18 cellular contexts compared by ENCODE assay signal in genomic region chr1:154481058-154481457, GRCh38. TPM values are rescaled to one million over a fixed set of nuclear protein-coding genes. Genes with fewer than 3 reads are reported as not detected.
A peak's percentile ranks its signal among the peaks of the same experiment; 100 is the strongest.
DNase-seq lines count a peak whose midpoint lies in the region; ATAC-seq, FAIRE-seq and TF ChIP-seq lines count a peak whose summit lies in the region.
"Had no signal": no experiment of that assay in that cellular context is flagged by ENCODE, and none has a peak within 500 bp of the region (broad histone marks: within the 10 kb centered on the region; RNA-seq: fewer than 3 reads in every experiment).

No MANE protein-coding gene starts in this region.

- TF ChIP-seq RAD21 in HCT116 (IDR thresholded peaks at IDR 0.05; ENCODE audit: low read depth): no peak

- BruUV-seq in HCT116 (replicated peaks; lab: Mats Ljungman, UMichigan) (no TSS peak), endothelial cell of umbilical vein (replicated peaks; lab: Mats Ljungman, UMichigan) (no TSS peak)

- CTCF ChIA-PET in HCT116 (lab: Charles Lee): interaction anchor here (0.7 to 4.0 kb wide), 7 partner anchors 10 to 398 kb away, joined by 3 to 62 read pairs (median 4); partner anchors contain the start of gene UBE2Q1
- CTCF ChIA-PET in endothelial cell of umbilical vein (lab: Charles Lee): interaction anchor here (0.7 to 8.9 kb wide), 18 partner anchors 11 to 183 kb away, joined by 3 to 489 read pairs (median 6); partner anchors contain the start of genes SHE and TDRD10

- H4K20me1 ChIP-seq in DND-41 (ENCODE audit: insufficient read depth, low read length) (no peaks in the 10 kb centered on the region), HCT116 (ENCODE audit: insufficient read depth) (no peaks in the 10 kb centered on the region), endothelial cell of umbilical vein (replicated peaks; ENCODE audit: control insufficient read depth, extremely low read depth, insufficient read depth, low read length) (no peaks in the 10 kb centered on the region)

- TF ChIP-seq CTCF in DND-41 (IDR thresholded peaks at IDR 0.05; ENCODE audit: borderline replicate concordance, extremely low read depth, low read length, poor library complexity, severe bottlenecking) (peak; percentile 7), HCT116 (IDR thresholded peaks at IDR 0.05 in 2 of 3, conservative IDR thresholded peaks at IDR 0.05 in 1 of 3; ENCODE audit: borderline replicate concordance in 1 of 3, insufficient read depth in 1 of 3, low read depth in 2 of 3, low read length in 2 of 3) (no peak), endothelial cell of umbilical vein (IDR thresholded peaks at IDR 0.05; ENCODE audit: extremely low read depth in 1 of 2, insufficient read depth in 1 of 2, low read depth in 1 of 2, low read length in 2 of 2) (no peak), breast epithelium (IDR thresholded peaks at IDR 0.05) (no peak)

- no peak for DNase-seq in DND-41
- no peak for DNase-seq in HCT116 (ENCODE audit: low read depth, low spot score)
- DNase-seq in NCI-H524 (lab: John Stamatoyannopoulos, UW): peak; percentile 77 to 86
- peak; percentile 35 for DNase-seq in endothelial cell of umbilical vein (ENCODE audit: low read depth, low spot score)
- no peak for DNase-seq in breast epithelium (ENCODE audit: low spot score in 2 of 2)
- no peak for DNase-seq in NK-92 (lab: John Stamatoyannopoulos, UW; ENCODE audit: unreplicated experiment)
- DNase-seq: activated CD4-positive, alpha-beta T cell treated with anti-CD3 and anti-CD28 coated beads for 4 hours; activated naive CD4-positive, alpha-beta T cell treated with anti-CD3 and anti-CD28 coated beads, Interleukin-2, amount 10 ng/mL, durations not matched to agents 7 days and 5 days; DMS79 treated with DMSO at 0.1 percent for 48 hours; GM23248; NCI-H1048; small intestine; transverse colon had no signal

- H3K36me3 ChIP-seq in DND-41 (ENCODE audit: insufficient read depth, low read length) (no peaks in the 10 kb centered on the region), HCT116 (ENCODE audit: control insufficient read depth in 1 of 2, insufficient read depth in 2 of 2, low read length in 2 of 2) (no peaks in the 10 kb centered on the region), endothelial cell of umbilical vein (ENCODE audit: control insufficient read depth in 2 of 2, extremely low read depth in 1 of 2, insufficient read depth in 2 of 2, low read length in 2 of 2) (peaks cover 15 to 17% of the 10 kb centered on the region in 2 experiments), breast epithelium (no peaks in the 10 kb centered on the region)
- H3K36me3 ChIP-seq: transverse colon had no signal

- H3K9me3 ChIP-seq in DND-41 (ENCODE audit: insufficient read depth, low read length, severe bottlenecking) (no peaks in the 10 kb centered on the region), HCT116 (ENCODE audit: control insufficient read depth in 1 of 2, insufficient read depth in 1 of 2, low read depth in 1 of 2, low read length in 2 of 2) (no peaks in the 10 kb centered on the region), endothelial cell of umbilical vein (replicated peaks; ENCODE audit: control insufficient read depth, insufficient read depth, low read length) (no peaks in the 10 kb centered on the region), breast epithelium (no peaks in the 10 kb centered on the region)
- H3K9me3 ChIP-seq: transverse colon had no signal

- no peaks in the 10 kb centered on the region for H3K4me1 ChIP-seq in DND-41 (ENCODE audit: insufficient read depth, low read length)
- peaks cover 12 to 50% of the 10 kb centered on the region in 2 experiments for H3K4me1 ChIP-seq in HCT116 (ENCODE audit: control insufficient read depth in 1 of 2, insufficient read depth in 2 of 2, low read length in 2 of 2)
- peaks cover 46% of the 10 kb centered on the region for H3K4me1 ChIP-seq in endothelial cell of umbilical vein (ENCODE audit: control insufficient read depth, extremely low read depth, insufficient read depth, low read length)
- no peaks in the 10 kb centered on the region for H3K4me1 ChIP-seq in breast epithelium

- POLR2A ChIA-PET in HCT116 (lab: Charles Lee): no interaction called here
- POLR2A ChIA-PET in endothelial cell of umbilical vein (lab: Charles Lee): interaction anchor here (1.8 kb wide), 1 partner anchor 65 kb away, joined by 6 read pairs; no protein-coding TSS in a partner anchor

- H3K27me3 ChIP-seq in DND-41 (ENCODE audit: insufficient read depth, low read length, poor library complexity): peaks cover under 1% of the 10 kb centered on the region
- H3K27me3 ChIP-seq in HCT116 (ENCODE audit: insufficient read depth, low read length): no peaks in the 10 kb centered on the region; the same call in 1 of the 2 replicates
- no peaks in the 10 kb centered on the region for H3K27me3 ChIP-seq in endothelial cell of umbilical vein (ENCODE audit: control insufficient read depth in 2 of 2, insufficient read depth in 2 of 2, low read length in 2 of 2)
- no peaks in the 10 kb centered on the region for H3K27me3 ChIP-seq in breast epithelium
- H3K27me3 ChIP-seq: transverse colon had no signal

- ATAC-seq in DND-41 (ENCODE audit: insufficient read depth, low read depth) (no peak), HCT116 (no peak), HG02884 (IDR thresholded peaks at IDR 0.05; ENCODE audit: unreplicated experiment) (no peak)
- no peak for ATAC-seq in activated CD4-positive, CD25-positive, alpha-beta regulatory T cell treated with anti-CD3 and anti-CD28 coated beads, Interleukin-2, amount 50 U/mL, for 24 hours

- H3K9me2 ChIP-seq in HCT116 (ENCODE audit: insufficient read depth): no peaks in the 10 kb centered on the region

- FAIRE-seq in endothelial cell of umbilical vein (lab: Jason Lieb, UNC): no peak
- FAIRE-seq: HTR-8/SVneo, small intestine had no signal

- H3K4me3 ChIP-seq in DND-41 (ENCODE audit: low read depth in 1 of 2, low read length in 2 of 2): no peak overlapping the region
- H3K4me3 ChIP-seq in HCT116 (replicated peaks in 1 of 2; ENCODE audit: low read depth in 1 of 2, low read length in 2 of 2): no peak overlapping the region
- no peak overlapping the region for H3K4me3 ChIP-seq in endothelial cell of umbilical vein (replicated peaks in 1 of 3; ENCODE audit: insufficient read depth in 1 of 3, low read depth in 1 of 3, low read length in 3 of 3)
- no peak overlapping the region for H3K4me3 ChIP-seq in breast epithelium
- H3K4me3 ChIP-seq: GM23248, transverse colon had no signal

- no peaks in the 10 kb centered on the region for H3K9me1 ChIP-seq in endothelial cell of umbilical vein (replicated peaks; ENCODE audit: control insufficient read depth, extremely low read depth, insufficient read depth, low read length)

- H3K27ac ChIP-seq in DND-41 (ENCODE audit: low read length): no peak overlapping the region
- no peak overlapping the region for H3K27ac ChIP-seq in HCT116 (ENCODE audit: low read depth, low read length)
- peak overlapping the region; percentile 24 for H3K27ac ChIP-seq in endothelial cell of umbilical vein (ENCODE audit: insufficient read depth, low read depth, low read length)
- no peak overlapping the region for H3K27ac ChIP-seq in breast epithelium
- H3K27ac ChIP-seq: GM23248, transverse colon had no signal

- H3K4me2 ChIP-seq in DND-41 (ENCODE audit: insufficient read depth, low read length): no peak overlapping the region
- H3K4me2 ChIP-seq in HCT116 (ENCODE audit: low read length): no peak overlapping the region
- H3K4me2 ChIP-seq in endothelial cell of umbilical vein (ENCODE audit: insufficient read depth, low read length): no peak overlapping the region

- dilution Hi-C loops in endothelial cell of umbilical vein (cut with MboI; ENCODE audit: extremely low pct_ligation_motif_present, low sequenced_read_pairs): no loop called here

- TF ChIP-seq POLR2A in HCT116 (IDR thresholded peaks at IDR 0.05; ENCODE audit: borderline replicate concordance, extremely low read depth, insufficient read depth, insufficient read length) (no peak), endothelial cell of umbilical vein (IDR thresholded peaks at IDR 0.05; ENCODE audit: low read depth, low read length) (no peak), breast epithelium (IDR thresholded peaks at IDR 0.05) (no peak)

- H2AFZ ChIP-seq in DND-41 (ENCODE audit: low read depth, low read length) (no peak overlapping the region), HCT116 (ENCODE audit: low read depth, low read length, poor library complexity, severe bottlenecking) (peak overlapping the region; percentile 72), endothelial cell of umbilical vein (ENCODE audit: low read depth, low read length) (no peak overlapping the region)
- H2AFZ ChIP-seq: GM23248 had no signal

- H3K79me2 ChIP-seq in DND-41 (ENCODE audit: insufficient read depth, low read length) (no peaks in the 10 kb centered on the region), HCT116 (ENCODE audit: insufficient read depth, low read length) (no peaks in the 10 kb centered on the region), endothelial cell of umbilical vein (ENCODE audit: control insufficient read depth, insufficient read depth, low read length) (peaks cover 4% of the 10 kb centered on the region)

- RAD21 ChIA-PET in HCT116 (lab: Charles Lee; ENCODE audit: low non-redundant PET in 1 of 2, low total read pairs in 2 of 2, uncharacterized antibody in 2 of 2, unreplicated experiment in 2 of 2): interaction anchor here in 1 of 2 experiments (2.3 kb wide), 1 partner anchor 65 kb away, joined by 8 read pairs; no protein-coding TSS in a partner anchor

- intact Hi-C loops in HCT116 (cut with micrococcal nuclease) (loop anchor here (5.0 kb wide), 4 partner anchors 186 to 396 kb away; no protein-coding TSS in a partner anchor), endothelial cell of umbilical vein (cut with micrococcal nuclease) (loop anchor here (5.0 to 10.0 kb wide), 2 partner anchors 396 to 494 kb away; partner anchors contain the start of genes CKS1B and SHC1), breast epithelium (cut with DNase I; ENCODE audit: low total_unique reads) (no loop called here)

- no peak overlapping the region for H3K9ac ChIP-seq in DND-41 (ENCODE audit: low read depth, low read length)
- no peak overlapping the region for H3K9ac ChIP-seq in HCT116 (ENCODE audit: low read length)
- H3K9ac ChIP-seq in endothelial cell of umbilical vein (replicated peaks; ENCODE audit: extremely low read depth, insufficient read depth, low read length): no peak overlapping the region
- H3K9ac ChIP-seq: GM23248 had no signal

RNA-seq across cellular contexts. Expression of gene TDRD10, which starts 21.0 kb away (rescaled TPM):
- total RNA-seq in HCT116 (2021; ENCODE audit: unreplicated experiment) (not detected), endothelial cell of umbilical vein (3.9 and 6.1 TPM in 2 replicates), breast epithelium (1 to 10 TPM; 2.9 to 5.6 (median 5.6) TPM)
- not detected in 2 replicates for polyA plus RNA-seq in HCT116 (2012)
- polyA plus RNA-seq in endothelial cell of umbilical vein: 8.6 and 9.1 TPM in 2 replicates
- 4.1 and 5.6 TPM in 2 replicates for polyA plus RNA-seq in endothelial cell of umbilical vein (2011; cell fraction: cytosol; rRNA removed)
- 38.4 and 42.2 TPM in 2 replicates for polyA plus RNA-seq in endothelial cell of umbilical vein (2011; cell fraction: nucleus; rRNA removed)
- polyA plus RNA-seq in endothelial cell of umbilical vein (2012): 3.0 TPM in 2 replicates
- 4.4 and 7.1 TPM in 2 replicates for polyA minus RNA-seq in endothelial cell of umbilical vein
- not detected for polyA minus RNA-seq in endothelial cell of umbilical vein (2011; cell fraction: cytosol; rRNA and poly(A)+ RNA removed)
- polyA minus RNA-seq in endothelial cell of umbilical vein (2011; cell fraction: nucleus; rRNA and poly(A)+ RNA removed): 7.3 and 8.2 TPM in 2 replicates
- total RNA-seq: GM23248, NCI-H460 had no signal
- polyA plus RNA-seq: BJ, GM23248 had no signal

RNA-seq across cellular contexts. Expression of gene SHE, which starts 21.2 kb away (rescaled TPM):
- total RNA-seq in HCT116 (2021; ENCODE audit: unreplicated experiment): not detected
- not detected in 2 replicates for polyA plus RNA-seq in HCT116 (2012)
- 43.4 and 52.7 TPM in 2 replicates for total RNA-seq in endothelial cell of umbilical vein
- 30.1 and 30.4 TPM in 2 replicates for polyA plus RNA-seq in endothelial cell of umbilical vein
- polyA plus RNA-seq in endothelial cell of umbilical vein (2011; cell fraction: cytosol; rRNA removed): 27.9 and 28.0 TPM in 2 replicates
- polyA plus RNA-seq in endothelial cell of umbilical vein (2011; cell fraction: nucleus; rRNA removed): 39.9 and 41.9 TPM in 2 replicates
- polyA plus RNA-seq in endothelial cell of umbilical vein (2012): 25.6 and 28.4 TPM in 2 replicates
- polyA minus RNA-seq in endothelial cell of umbilical vein: 38.2 and 41.5 TPM in 2 replicates
- not detected for polyA minus RNA-seq in endothelial cell of umbilical vein (2011; cell fraction: cytosol; rRNA and poly(A)+ RNA removed)
- polyA minus RNA-seq in endothelial cell of umbilical vein (2011; cell fraction: nucleus; rRNA and poly(A)+ RNA removed): 19.3 and 26.1 TPM in 2 replicates
- total RNA-seq in breast epithelium: 10 to 100 TPM in 2 of 3 donors, 1 to 10 TPM in 1; 6.3 to 21.3 (median 21.3) TPM
- total RNA-seq: GM23248 had no signal
- polyA plus RNA-seq: BJ had no signal

Comparison
In these comparisons a context has a peak if more than half of its experiments do, and no peak if none do; other contexts are left out.
1. DNase-seq: peak in NCI-H524 (2 of 2) and endothelial cell of umbilical vein (single experiment); none in DND-41 (single experiment), HCT116 (single experiment), breast epithelium (0 of 2) and NK-92 (single experiment).